Comparison of ENCODE assay signal across 10 cellular contexts in genomic region chr3:89314454-89314853, GRCh38.
DNase-seq lines count a peak whose midpoint lies in the region; ATAC-seq and TF ChIP-seq lines count a peak whose summit lies in the region.
"Had no signal": no experiment of that assay in that cellular context is flagged by ENCODE, and none has a peak within 500 bp of the region (broad histone marks: within the 10 kb centered on the region; RNA-seq: fewer than 3 reads in every experiment).

No MANE protein-coding gene starts in this region.

- peak overlapping the region in 1 of 5 experiments; percentile 43 for H3K4me3 Mint-ChIP-seq in brain
- H3K4me3 Mint-ChIP-seq in activated naive CD8-positive, alpha-beta T cell treated with anti-CD3 and anti-CD28 coated beads for 36 hours = no peak overlapping the region
- H3K4me3 Mint-ChIP-seq: stimulated activated memory B cell treated with anti-CD40 and anti-IgM and Interleukin-4, amounts not matched to agents 10 μg/mL and 1 μg/mL and 100 μg/mL, for 72 hours; T-helper 1 cell treated with Interleukin-12 subunit alpha and Interleukin-12 subunit beta and Interleukin-4 antibody, amounts not matched to agents 30 μg/mL and 1 μg/mL, for 36 hours had no signal

- H3K27me3 Mint-ChIP-seq in brain = no peaks in the 10 kb centered on the region
- H3K27me3 Mint-ChIP-seq in activated naive CD8-positive, alpha-beta T cell treated with anti-CD3 and anti-CD28 coated beads for 36 hours = no peaks in the 10 kb centered on the region
- H3K27me3 Mint-ChIP-seq: stimulated activated memory B cell treated with anti-CD40 and anti-IgM and Interleukin-4, amounts not matched to agents 10 μg/mL and 1 μg/mL and 100 μg/mL, for 72 hours had no signal

- peaks cover 0 to 5% (median 0%) of the 10 kb centered on the region in 5 experiments for H3K9me3 Mint-ChIP-seq in brain
- peaks cover 3% of the 10 kb centered on the region for H3K9me3 Mint-ChIP-seq in activated naive CD8-positive, alpha-beta T cell treated with anti-CD3 and anti-CD28 coated beads for 36 hours

- peak; percentile 34 to 64 for TF ChIP-seq CTCF in brain (conservative IDR thresholded peaks at IDR 0.05)

- DNase-seq in GM03348 (ENCODE audit: low spot score) = peak; percentile 13
- peak; percentile 41 for DNase-seq in NCI-H1417 treated with DMSO at 0.1 percent for 48 hours (lab: John Stamatoyannopoulos, UW)
- DNase-seq in myocyte (ENCODE audit: low read depth) = peak; percentile 55
- DNase-seq in activated naive CD8-positive, alpha-beta T cell treated with anti-CD3 and anti-CD28 coated beads for 36 hours = no peak
- DNase-seq in activated CD4-positive, CD25-positive, alpha-beta regulatory T cell (lab: John Stamatoyannopoulos, UW) = no peak
- DNase-seq in Right ventricle myocardium inferior (ENCODE audit: missing footprints) = no peak

- H3K27ac Mint-ChIP-seq in brain = peak overlapping the region in 3 of 5 experiments; percentile 45 to 75 (median 72)
- no peak overlapping the region for H3K27ac Mint-ChIP-seq in activated naive CD8-positive, alpha-beta T cell treated with anti-CD3 and anti-CD28 coated beads for 36 hours
- H3K27ac Mint-ChIP-seq: stimulated activated memory B cell treated with anti-CD40 and anti-IgM and Interleukin-4, amounts not matched to agents 10 μg/mL and 1 μg/mL and 100 μg/mL, for 72 hours; T-helper 1 cell treated with Interleukin-12 subunit alpha and Interleukin-12 subunit beta and Interleukin-4 antibody, amounts not matched to agents 30 μg/mL and 1 μg/mL, for 36 hours had no signal

- intact Hi-C loops in Right ventricle myocardium inferior (cut with DNase I) = no loop called here

- H3K4me1 Mint-ChIP-seq in brain = peaks cover 55% of the 10 kb centered on the region
- no peaks in the 10 kb centered on the region for H3K4me1 Mint-ChIP-seq in activated naive CD8-positive, alpha-beta T cell treated with anti-CD3 and anti-CD28 coated beads for 36 hours
- H3K4me1 Mint-ChIP-seq: stimulated activated memory B cell treated with anti-CD40 and anti-IgM and Interleukin-4, amounts not matched to agents 10 μg/mL and 1 μg/mL and 100 μg/mL, for 72 hours had no signal

- H3K36me3 Mint-ChIP-seq in brain = peaks cover 7% of the 10 kb centered on the region
- H3K36me3 Mint-ChIP-seq in activated naive CD8-positive, alpha-beta T cell treated with anti-CD3 and anti-CD28 coated beads for 36 hours = no peaks in the 10 kb centered on the region
- H3K36me3 Mint-ChIP-seq: stimulated activated memory B cell treated with anti-CD40 and anti-IgM and Interleukin-4, amounts not matched to agents 10 μg/mL and 1 μg/mL and 100 μg/mL, for 72 hours had no signal

- ATAC-seq in GM21723 (IDR thresholded peaks at IDR 0.05; ENCODE audit: unreplicated experiment) = no peak
- no peak for ATAC-seq in Right ventricle myocardium inferior
- ATAC-seq: stimulated activated memory B cell treated with anti-CD40 and anti-IgM and Interleukin-4, amounts not matched to agents 10 μg/mL and 1 μg/mL and 100 μg/mL, for 72 hours had no signal

Comparison
In these comparisons a context has a peak if more than half of its experiments do, and no peak if none do; other contexts are left out.
1. DNase-seq: peak in GM03348 (single experiment), NCI-H1417 treated with DMSO at 0.1 percent for 48 hours (single experiment) and myocyte (single experiment); none in activated naive CD8-positive, alpha-beta T cell treated with anti-CD3 and anti-CD28 coated beads for 36 hours (single experiment), activated CD4-positive, CD25-positive, alpha-beta regulatory T cell (0 of 4) and Right ventricle myocardium inferior (single experiment).